In the genomic region with DNA sequence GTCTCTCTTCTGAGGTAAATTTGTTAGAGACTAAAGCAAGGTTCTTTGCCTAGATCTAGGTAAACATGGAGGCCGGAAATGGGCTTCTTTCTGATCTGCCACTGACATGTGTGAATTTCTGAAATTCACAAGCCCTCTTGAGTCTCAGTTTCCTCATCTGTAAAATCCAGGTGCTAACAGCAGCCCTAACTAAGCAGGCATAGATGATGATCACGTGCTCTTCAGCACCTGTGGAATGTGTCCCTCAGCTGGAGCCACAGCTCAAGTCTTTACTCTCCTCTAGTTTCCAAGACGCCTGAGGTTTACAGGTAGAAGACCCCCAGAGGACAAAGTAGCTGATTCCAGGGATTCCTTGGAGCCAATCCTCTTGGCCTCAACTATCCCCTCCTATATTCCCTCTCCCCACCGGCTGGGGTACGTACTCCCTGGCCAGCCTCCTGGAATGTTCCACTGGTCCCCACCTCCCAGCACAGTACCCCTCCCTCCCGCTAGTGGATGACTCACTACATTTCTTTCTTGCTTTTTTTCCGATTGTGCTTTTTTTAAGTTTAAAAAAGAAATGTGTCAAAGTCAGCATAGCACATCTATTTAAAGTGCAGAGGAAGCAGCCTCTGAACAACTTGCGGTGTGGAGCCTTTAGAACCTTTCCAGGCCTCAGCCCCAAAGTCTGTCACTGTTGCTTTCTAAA, we compare ENCODE assay signal across 1 cellular context.
TF ChIP-seq lines count a peak whose summit lies in the region.

No MANE protein-coding gene starts in this region.

TF ChIP-seq in HCT116, 20 proteins besides CTCF, POLR2A, EP300 and RAD21 (continued from another document):
- no peak for TF ChIP-seq MAX (IDR thresholded peaks at IDR 0.05)
- no peak for TF ChIP-seq CEBPB (IDR thresholded peaks at IDR 0.05; ENCODE audit: low read depth)
- no peak for TF ChIP-seq ZFX (IDR thresholded peaks at IDR 0.05)
- no peak for TF ChIP-seq ZNF274 (IDR thresholded peaks at IDR 0.05; ENCODE audit: low read depth, low read length)
- TF ChIP-seq TCF7L2 (IDR thresholded peaks at IDR 0.05; ENCODE audit: borderline replicate concordance, extremely low read depth, insufficient read depth, insufficient read length): no peak
- TF ChIP-seq YY1 (IDR thresholded peaks at IDR 0.05; ENCODE audit: extremely low read depth, insufficient replicate concordance, low read depth, low read length): no peak
- TF ChIP-seq EGR1 (IDR thresholded peaks at IDR 0.05; ENCODE audit: low read depth): no peak
- no peak for TF ChIP-seq EZH2phosphoT487 (IDR thresholded peaks at IDR 0.05; ENCODE audit: borderline replicate concordance)
